8 cellular contexts compared by ENCODE assay signal in the genomic region with DNA sequence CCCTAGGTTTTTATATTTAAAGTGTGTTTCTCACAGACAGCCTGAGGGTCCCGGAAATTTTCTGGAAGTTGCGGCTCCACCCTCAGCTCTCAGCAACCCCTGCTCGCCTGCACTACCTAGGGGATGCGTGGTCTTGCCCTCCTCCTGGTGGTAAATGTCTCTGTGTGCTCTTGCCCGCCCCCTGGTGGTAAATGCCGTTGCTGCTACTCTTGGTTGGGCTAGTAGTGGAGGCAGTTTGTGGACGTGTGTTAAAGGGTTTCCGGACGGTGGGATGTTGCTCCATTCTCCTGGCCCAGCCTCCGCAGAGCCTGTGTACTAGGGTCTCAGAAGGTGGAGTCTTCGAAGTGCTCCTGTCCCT. TPM values are rescaled to one million over a fixed set of nuclear protein-coding genes. Genes with fewer than 3 reads are reported as not detected.
A peak's percentile ranks its signal among the peaks of the same experiment; 100 is the strongest.
DNase-seq lines count a peak whose midpoint lies in the region; ATAC-seq and TF ChIP-seq lines count a peak whose summit lies in the region.

No MANE protein-coding gene starts in this region.

- peak overlapping the region; percentile 55 for H3K18ac ChIP-seq in neuronal stem cell (ENCODE audit: low read length)

- DNase-seq in AG08396 (ENCODE audit: low spot score): peak; percentile 79
- peak; percentile 99 for DNase-seq in KBM-7
- DNase-seq in RWPE2 (ENCODE audit: low spot score): peak; percentile 79
- DNase-seq in activated T-helper 1 cell treated with anti-CD3 and anti-CD28 coated beads, Interleukin-2, amount 50 U/mL, for 16 hours (ENCODE audit: low read depth in 1 of 2, low spot score in 1 of 2): peak; percentile 77 to 86
- DNase-seq in fibroblast of villous mesenchyme (ENCODE audit: low read depth): peak; percentile 86
- peak; percentile 84 for DNase-seq in neuronal stem cell (ENCODE audit: low spot score)
- peak; percentile 91 for DNase-seq in suprapubic skin (ENCODE audit: low spot score in 2 of 2)

- no peak overlapping the region for H4K91ac ChIP-seq in neuronal stem cell (ENCODE audit: low read depth, low read length, poor library complexity)

- H2BK5ac ChIP-seq in neuronal stem cell (ENCODE audit: low read length): no peak overlapping the region

- H2AK5ac ChIP-seq in neuronal stem cell (ENCODE audit: low read depth, low read length): no peak overlapping the region

- ATAC-seq in GM19035 (IDR thresholded peaks at IDR 0.05; ENCODE audit: unreplicated experiment) (peak; percentile 69), RWPE2 (ENCODE audit: low read depth) (peak; percentile 95)

- no peak overlapping the region for H3K23ac ChIP-seq in neuronal stem cell (ENCODE audit: low read depth, low read length, poor library complexity)

- peaks cover 5% of the 10 kb centered on the region for H3K4me1 ChIP-seq in RWPE2 (ENCODE audit: insufficient read depth, poor library complexity, severe bottlenecking)
- peaks cover 6 to 12% of the 10 kb centered on the region in 2 donors for H3K4me1 ChIP-seq in neuronal stem cell (ENCODE audit: control insufficient read depth in 2 of 2, insufficient read depth in 1 of 2, low read depth in 1 of 2, low read length in 2 of 2)
- peaks cover 17% of the 10 kb centered on the region for H3K4me1 ChIP-seq in suprapubic skin

- H3K14ac ChIP-seq in neuronal stem cell (ENCODE audit: low read length): no peak overlapping the region

- H3K27ac ChIP-seq in RWPE2 (ENCODE audit: poor library complexity, severe bottlenecking) (no peak overlapping the region), neuronal stem cell (replicated peaks; ENCODE audit: low read length) (no peak overlapping the region), suprapubic skin (no peak overlapping the region)

- no peak overlapping the region for H2BK12ac ChIP-seq in neuronal stem cell (ENCODE audit: low read length)

- H4K8ac ChIP-seq in neuronal stem cell (ENCODE audit: low read depth, low read length): no peak overlapping the region

- H3K27me3 ChIP-seq in RWPE2 (ENCODE audit: insufficient read depth, poor library complexity, severe bottlenecking) (no peaks in the 10 kb centered on the region), neuronal stem cell (ENCODE audit: control insufficient read depth in 3 of 3, insufficient read depth in 3 of 3, low read depth in 1 of 3, low read length in 3 of 3) (peaks cover 0 to 3% (median 0%) of the 10 kb centered on the region in 3 experiments), suprapubic skin (no peaks in the 10 kb centered on the region)

- whole genome bisulfite sequencing in neuronal stem cell (ENCODE audit: extremely low coverage in 2 of 2, insufficient read length in 2 of 2, insufficient replicate concordance in 1 of 2), 2 donors: no CpG with 5 or more reads among the region's 11 CpGs
- 3% methylated on average over 10 of the region's 11 CpGs for WGBS in suprapubic skin

- H3K4me3 ChIP-seq in RWPE2 (ENCODE audit: severe bottlenecking) (no peak overlapping the region), fibroblast of villous mesenchyme (ENCODE audit: low read depth, low read length) (no peak overlapping the region), neuronal stem cell (ENCODE audit: low read length in 2 of 2) (no peak overlapping the region), suprapubic skin (no peak overlapping the region)

- H3K4ac ChIP-seq in neuronal stem cell (ENCODE audit: low read length): no peak overlapping the region

- no peak for TF ChIP-seq EP300 in suprapubic skin (IDR thresholded peaks at IDR 0.05)

- peak overlapping the region; percentile 87 for H2AFZ ChIP-seq in neuronal stem cell (ENCODE audit: low read length)

- H3K9me3 ChIP-seq in RWPE2 (ENCODE audit: severe bottlenecking): no peaks in the 10 kb centered on the region
- H3K9me3 ChIP-seq in neuronal stem cell (replicated peaks in 1 of 2; ENCODE audit: control insufficient read depth in 2 of 2, insufficient read depth in 1 of 2, low read depth in 1 of 2, low read length in 2 of 2): no peaks in the 10 kb centered on the region
- no peaks in the 10 kb centered on the region for H3K9me3 ChIP-seq in suprapubic skin

- H2BK120ac ChIP-seq in neuronal stem cell (ENCODE audit: low read depth, low read length): no peak overlapping the region

- H3K9ac ChIP-seq in neuronal stem cell (ENCODE audit: low read depth, low read length, poor library complexity): peak overlapping the region; percentile 9

- TF ChIP-seq POLR2A in suprapubic skin (IDR thresholded peaks at IDR 0.05): no peak

- in situ Hi-C loops in KBM-7 (cut with MboI; ENCODE audit: low pct_unique_long_range_greater_than_20kb, low sequenced_read_pairs): no loop called here

- H3K36me3 ChIP-seq in RWPE2 (ENCODE audit: low read depth): no peaks in the 10 kb centered on the region
- H3K36me3 ChIP-seq in neuronal stem cell (replicated peaks in 1 of 2; ENCODE audit: control insufficient read depth in 2 of 2, insufficient read depth in 2 of 2, low read length in 2 of 2): no peaks in the 10 kb centered on the region
- no peaks in the 10 kb centered on the region for H3K36me3 ChIP-seq in suprapubic skin

- no peaks in the 10 kb centered on the region for H3K79me1 ChIP-seq in neuronal stem cell (ENCODE audit: low read depth, low read length)

- peak; percentile 100 for TF ChIP-seq CTCF in RWPE2 (IDR thresholded peaks at IDR 0.05; ENCODE audit: poor library complexity, severe bottlenecking)
- TF ChIP-seq CTCF in fibroblast of villous mesenchyme (IDR thresholded peaks at IDR 0.05; ENCODE audit: insufficient read depth, low read depth, low read length): peak; percentile 97
- peak; percentile 86 to 95 for TF ChIP-seq CTCF in suprapubic skin (IDR thresholded peaks at IDR 0.05)

- no peak overlapping the region for H3K4me2 ChIP-seq in neuronal stem cell (ENCODE audit: insufficient read depth, low read length, poor library complexity, severe bottlenecking)

- H2BK15ac ChIP-seq in neuronal stem cell (ENCODE audit: low read length): no peak overlapping the region

RNA-seq across cellular contexts. Expression of gene STOML1, which starts 27.4 kb away (rescaled TPM):
- total RNA-seq in fibroblast of villous mesenchyme: 17.1 and 19.0 TPM in 2 replicates
- 2.2 TPM for polyA plus RNA-seq in neuronal stem cell (2013, experiment 1 of 2)
- polyA plus RNA-seq in neuronal stem cell (2013, experiment 2 of 2): 2.3 TPM
- 10 to 100 TPM in 3 of 4 donors, 1 to 10 TPM in 1; 9.7 to 25.3 (median 10.7) TPM for total RNA-seq in suprapubic skin

RNA-seq across cellular contexts. Expression of gene PML, which starts 29.8 kb away (rescaled TPM):
- total RNA-seq in fibroblast of villous mesenchyme: 49.6 and 56.1 TPM in 2 replicates
- polyA plus RNA-seq in neuronal stem cell (2013, experiment 1 of 2): 19.7 TPM
- 20.5 TPM for polyA plus RNA-seq in neuronal stem cell (2013, experiment 2 of 2)
- total RNA-seq in suprapubic skin: 100 to 1,000 TPM in 1 of 4 donors, 10 to 100 TPM in 3; 59.2 to 111 (median 82.5) TPM

RNA-seq across cellular contexts. Expression of gene LOXL1, which starts 38.5 kb away (rescaled TPM):
- total RNA-seq in fibroblast of villous mesenchyme (73.8 and 99.9 TPM in 2 replicates), suprapubic skin (10 to 100 TPM in 1 of 4 donors, 1 to 10 TPM in 3; 4.3 to 12.1 (median 7.3) TPM)
- 67.0 TPM for polyA plus RNA-seq in neuronal stem cell (2013, experiment 1 of 2)
- 68.3 TPM for polyA plus RNA-seq in neuronal stem cell (2013, experiment 2 of 2)
